Comparison of ENCODE assay signal across 1 cellular context in the genomic region with DNA sequence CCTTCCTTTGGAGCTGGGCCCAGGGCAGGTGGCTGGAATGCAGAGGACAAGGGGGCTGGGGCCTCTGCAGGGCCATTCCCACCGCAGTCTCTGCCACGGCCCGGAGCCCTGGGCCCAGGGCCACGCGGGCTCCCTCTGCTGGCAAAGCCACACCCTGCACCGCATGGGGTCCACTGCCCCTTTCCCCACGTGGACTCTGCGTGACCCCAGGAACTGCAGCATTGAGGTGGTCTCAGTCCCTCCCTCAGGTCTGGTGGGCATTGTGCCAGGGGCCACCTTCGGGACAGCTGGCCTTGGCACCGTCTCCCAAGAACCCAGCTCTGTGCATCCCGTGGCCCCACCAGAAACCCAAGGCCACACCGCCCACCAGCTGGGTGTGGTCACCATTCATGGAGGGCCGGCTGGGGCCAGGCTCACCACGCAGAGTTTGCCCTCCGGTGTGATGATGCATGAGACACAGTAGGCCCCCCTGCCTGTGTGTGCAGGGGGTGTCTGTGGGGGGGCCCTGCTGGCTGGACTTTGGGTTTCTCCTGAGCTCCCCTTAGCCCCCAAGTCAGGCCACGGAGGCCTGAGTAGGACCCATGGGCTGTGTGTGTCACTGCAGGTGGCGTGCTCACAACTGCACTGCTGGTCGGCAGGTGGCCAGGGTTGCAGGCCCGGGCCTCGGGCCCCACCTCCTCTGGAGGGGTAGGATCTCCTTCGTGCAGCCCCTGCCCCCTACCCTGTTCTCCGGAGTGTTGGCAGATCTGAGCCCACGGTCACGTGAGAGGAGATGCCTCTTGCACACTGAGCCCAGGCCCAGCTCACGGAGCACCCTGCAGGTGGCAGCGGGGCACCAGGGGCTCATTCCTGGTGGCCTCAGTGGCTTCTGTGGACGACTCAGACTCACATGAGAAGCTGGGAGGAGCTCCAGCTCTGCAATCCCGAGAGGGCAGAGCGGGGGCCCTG.
TF ChIP-seq lines count a peak whose summit lies in the region.

No MANE protein-coding gene starts in this region.

TF ChIP-seq in HepG2, 621 proteins besides CTCF, POLR2A, EP300 and RAD21 (continued from another document and continues in another):
- TF ChIP-seq, protein P1, sequence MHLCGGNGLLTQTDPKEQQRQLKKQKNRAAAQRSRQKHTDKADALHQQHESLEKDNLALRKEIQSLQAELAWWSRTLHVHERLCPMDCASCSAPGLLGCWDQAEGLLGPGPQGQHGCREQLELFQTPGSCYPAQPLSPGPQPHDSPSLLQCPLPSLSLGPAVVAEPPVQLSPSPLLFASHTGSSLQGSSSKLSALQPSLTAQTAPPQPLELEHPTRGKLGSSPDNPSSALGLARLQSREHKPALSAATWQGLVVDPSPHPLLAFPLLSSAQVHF (CRISPR knock-in tag; IDR thresholded peaks at IDR 0.05), result no peak
- TF ChIP-seq PITX1 (CRISPR knock-in tag; IDR thresholded peaks at IDR 0.05) (no peak; the same call in 1 of the 2 replicates), GABPA (IDR thresholded peaks at IDR 0.05; ENCODE audit: low read depth, low read length) (no peak), GABPA (CRISPR knock-in tag; IDR thresholded peaks at IDR 0.05; ENCODE audit: low read depth) (peak; percentile 38; the same call in 1 of the 2 replicates), PREB (CRISPR knock-in tag; IDR thresholded peaks at IDR 0.05) (no peak), ZNF761 (CRISPR knock-in tag; conservative IDR thresholded peaks at IDR 0.05) (peak; percentile 53; the same call in 1 of the 2 replicates), ATF6 (CRISPR knock-in tag; conservative IDR thresholded peaks at IDR 0.05) (no peak), RFX3 (CRISPR knock-in tag; IDR thresholded peaks at IDR 0.05) (no peak), HNF4A (CRISPR knock-in tag; IDR thresholded peaks at IDR 0.05) (peak; percentile 58), ZNF512 (CRISPR knock-in tag; IDR thresholded peaks at IDR 0.05) (0 out of 2 replicates have a peak, but pooled peaks have one; percentile 57), PAX8 (CRISPR knock-in tag; IDR thresholded peaks at IDR 0.05; ENCODE audit: borderline replicate concordance) (no peak; the same call in 1 of the 2 replicates), ZNF160 (CRISPR knock-in tag; IDR thresholded peaks at IDR 0.05) (no peak), ZFP91 (CRISPR knock-in tag; IDR thresholded peaks at IDR 0.05; ENCODE audit: borderline replicate concordance) (peak; percentile 89), EEA1 (CRISPR knock-in tag; IDR thresholded peaks at IDR 0.05; ENCODE audit: borderline replicate concordance) (no peak), ZNF672 (CRISPR knock-in tag; IDR thresholded peaks at IDR 0.05) (no peak), ZNF292 (CRISPR knock-in tag; IDR thresholded peaks at IDR 0.05; ENCODE audit: borderline replicate concordance, low read depth) (no peak), POLR2G (IDR thresholded peaks at IDR 0.05; ENCODE audit: low read depth, low read length) (0 out of 2 replicates have a peak, but pooled peaks have one; percentile 17), ZNF572 (CRISPR knock-in tag; IDR thresholded peaks at IDR 0.05) (no peak), ZNF274 (CRISPR knock-in tag; IDR thresholded peaks at IDR 0.05) (peak; percentile 46; the same call in 1 of the 2 replicates), GLI4 (CRISPR knock-in tag; IDR thresholded peaks at IDR 0.05; ENCODE audit: borderline replicate concordance) (no peak), MXD3 (CRISPR knock-in tag; IDR thresholded peaks at IDR 0.05) (no peak), JDP2 (CRISPR knock-in tag; IDR thresholded peaks at IDR 0.05; ENCODE audit: borderline replicate concordance) (no peak), FLYWCH1 (CRISPR knock-in tag; IDR thresholded peaks at IDR 0.05) (no peak), ZFP82 (CRISPR knock-in tag; IDR thresholded peaks at IDR 0.05; ENCODE audit: borderline replicate concordance) (no peak), JUND (CRISPR knock-in tag; IDR thresholded peaks at IDR 0.05) (0 out of 2 replicates have a peak, but pooled peaks have one; percentile 29), ZSCAN9 (CRISPR knock-in tag; IDR thresholded peaks at IDR 0.05; ENCODE audit: borderline replicate concordance) (no peak), ZNF441 (CRISPR knock-in tag; IDR thresholded peaks at IDR 0.05; ENCODE audit: borderline replicate concordance) (no peak), ZNF891 (CRISPR knock-in tag; IDR thresholded peaks at IDR 0.05) (no peak), NFIC (IDR thresholded peaks at IDR 0.05; ENCODE audit: low read length) (no peak), ZNF296 (CRISPR knock-in tag; conservative IDR thresholded peaks at IDR 0.05) (peak; percentile 89; the same call in 1 of the 2 replicates), THAP8 (CRISPR knock-in tag; IDR thresholded peaks at IDR 0.05; ENCODE audit: borderline replicate concordance) (no peak), TMF1 (CRISPR knock-in tag; IDR thresholded peaks at IDR 0.05; ENCODE audit: low read depth) (peak; percentile 85; the same call in 1 of the 2 replicates), SRSF9 (IDR thresholded peaks at IDR 0.05; ENCODE audit: borderline replicate concordance, insufficient read depth, low read depth, low read length, poor library complexity, severe bottlenecking) (no peak), ZNF879 (CRISPR knock-in tag; IDR thresholded peaks at IDR 0.05) (no peak), SP140L (CRISPR knock-in tag; IDR thresholded peaks at IDR 0.05; ENCODE audit: borderline replicate concordance) (no peak), SRSF4 (IDR thresholded peaks at IDR 0.05; ENCODE audit: low read depth, low read length, poor library complexity, severe bottlenecking) (no peak), GABPB1 (CRISPR knock-in tag; IDR thresholded peaks at IDR 0.05) (peak; percentile 78), ZSCAN30 (CRISPR knock-in tag; IDR thresholded peaks at IDR 0.05) (no peak), ZNF7 (CRISPR knock-in tag; IDR thresholded peaks at IDR 0.05) (no peak)
- TF ChIP-seq, protein P2, sequence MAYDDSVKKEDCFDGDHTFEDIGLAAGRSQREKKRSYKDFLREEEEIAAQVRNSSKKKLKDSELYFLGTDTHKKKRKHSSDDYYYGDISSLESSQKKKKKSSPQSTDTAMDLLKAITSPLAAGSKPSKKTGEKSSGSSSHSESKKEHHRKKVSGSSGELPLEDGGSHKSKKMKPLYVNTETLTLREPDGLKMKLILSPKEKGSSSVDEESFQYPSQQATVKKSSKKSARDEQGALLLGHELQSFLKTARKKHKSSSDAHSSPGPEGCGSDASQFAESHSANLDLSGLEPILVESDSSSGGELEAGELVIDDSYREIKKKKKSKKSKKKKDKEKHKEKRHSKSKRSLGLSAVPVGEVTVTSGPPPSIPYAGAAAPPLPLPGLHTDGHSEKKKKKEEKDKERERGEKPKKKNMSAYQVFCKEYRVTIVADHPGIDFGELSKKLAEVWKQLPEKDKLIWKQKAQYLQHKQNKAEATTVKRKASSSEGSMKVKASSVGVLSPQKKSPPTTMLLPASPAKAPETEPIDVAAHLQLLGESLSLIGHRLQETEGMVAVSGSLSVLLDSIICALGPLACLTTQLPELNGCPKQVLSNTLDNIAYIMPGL (CRISPR knock-in tag; IDR thresholded peaks at IDR 0.05; ENCODE audit: borderline replicate concordance in 1 of 2, low read depth in 1 of 2), result peak; percentile 83 to 88
- TF ChIP-seq, protein P3, sequence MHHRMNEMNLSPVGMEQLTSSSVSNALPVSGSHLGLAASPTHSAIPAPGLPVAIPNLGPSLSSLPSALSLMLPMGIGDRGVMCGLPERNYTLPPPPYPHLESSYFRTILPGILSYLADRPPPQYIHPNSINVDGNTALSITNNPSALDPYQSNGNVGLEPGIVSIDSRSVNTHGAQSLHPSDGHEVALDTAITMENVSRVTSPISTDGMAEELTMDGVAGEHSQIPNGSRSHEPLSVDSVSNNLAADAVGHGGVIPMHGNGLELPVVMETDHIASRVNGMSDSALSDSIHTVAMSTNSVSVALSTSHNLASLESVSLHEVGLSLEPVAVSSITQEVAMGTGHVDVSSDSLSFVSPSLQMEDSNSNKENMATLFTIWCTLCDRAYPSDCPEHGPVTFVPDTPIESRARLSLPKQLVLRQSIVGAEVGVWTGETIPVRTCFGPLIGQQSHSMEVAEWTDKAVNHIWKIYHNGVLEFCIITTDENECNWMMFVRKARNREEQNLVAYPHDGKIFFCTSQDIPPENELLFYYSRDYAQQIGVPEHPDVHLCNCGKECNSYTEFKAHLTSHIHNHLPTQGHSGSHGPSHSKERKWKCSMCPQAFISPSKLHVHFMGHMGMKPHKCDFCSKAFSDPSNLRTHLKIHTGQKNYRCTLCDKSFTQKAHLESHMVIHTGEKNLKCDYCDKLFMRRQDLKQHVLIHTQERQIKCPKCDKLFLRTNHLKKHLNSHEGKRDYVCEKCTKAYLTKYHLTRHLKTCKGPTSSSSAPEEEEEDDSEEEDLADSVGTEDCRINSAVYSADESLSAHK (CRISPR knock-in tag; IDR thresholded peaks at IDR 0.05; ENCODE audit: borderline replicate concordance), result no peak
- TF ChIP-seq, protein P4, sequence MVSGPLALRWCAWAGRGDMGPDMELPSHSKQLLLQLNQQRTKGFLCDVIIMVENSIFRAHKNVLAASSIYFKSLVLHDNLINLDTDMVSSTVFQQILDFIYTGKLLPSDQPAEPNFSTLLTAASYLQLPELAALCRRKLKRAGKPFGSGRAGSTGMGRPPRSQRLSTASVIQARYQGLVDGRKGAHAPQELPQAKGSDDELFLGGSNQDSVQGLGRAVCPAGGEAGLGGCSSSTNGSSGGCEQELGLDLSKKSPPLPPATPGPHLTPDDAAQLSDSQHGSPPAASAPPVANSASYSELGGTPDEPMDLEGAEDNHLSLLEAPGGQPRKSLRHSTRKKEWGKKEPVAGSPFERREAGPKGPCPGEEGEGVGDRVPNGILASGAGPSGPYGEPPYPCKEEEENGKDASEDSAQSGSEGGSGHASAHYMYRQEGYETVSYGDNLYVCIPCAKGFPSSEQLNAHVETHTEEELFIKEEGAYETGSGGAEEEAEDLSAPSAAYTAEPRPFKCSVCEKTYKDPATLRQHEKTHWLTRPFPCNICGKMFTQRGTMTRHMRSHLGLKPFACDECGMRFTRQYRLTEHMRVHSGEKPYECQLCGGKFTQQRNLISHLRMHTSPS (CRISPR knock-in tag; IDR thresholded peaks at IDR 0.05; ENCODE audit: low read depth), result peak; percentile 66
- TF ChIP-seq, protein P5, sequence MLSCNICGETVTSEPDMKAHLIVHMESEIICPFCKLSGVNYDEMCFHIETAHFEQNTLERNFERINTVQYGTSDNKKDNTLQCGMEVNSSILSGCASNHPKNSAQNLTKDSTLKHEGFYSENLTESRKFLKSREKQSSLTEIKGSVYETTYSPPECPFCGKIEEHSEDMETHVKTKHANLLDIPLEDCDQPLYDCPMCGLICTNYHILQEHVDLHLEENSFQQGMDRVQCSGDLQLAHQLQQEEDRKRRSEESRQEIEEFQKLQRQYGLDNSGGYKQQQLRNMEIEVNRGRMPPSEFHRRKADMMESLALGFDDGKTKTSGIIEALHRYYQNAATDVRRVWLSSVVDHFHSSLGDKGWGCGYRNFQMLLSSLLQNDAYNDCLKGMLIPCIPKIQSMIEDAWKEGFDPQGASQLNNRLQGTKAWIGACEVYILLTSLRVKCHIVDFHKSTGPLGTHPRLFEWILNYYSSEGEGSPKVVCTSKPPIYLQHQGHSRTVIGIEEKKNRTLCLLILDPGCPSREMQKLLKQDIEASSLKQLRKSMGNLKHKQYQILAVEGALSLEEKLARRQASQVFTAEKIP (CRISPR knock-in tag; IDR thresholded peaks at IDR 0.05; ENCODE audit: borderline replicate concordance), result no peak
